Comparison of ENCODE assay signal across 24 cellular contexts in the genomic region with DNA sequence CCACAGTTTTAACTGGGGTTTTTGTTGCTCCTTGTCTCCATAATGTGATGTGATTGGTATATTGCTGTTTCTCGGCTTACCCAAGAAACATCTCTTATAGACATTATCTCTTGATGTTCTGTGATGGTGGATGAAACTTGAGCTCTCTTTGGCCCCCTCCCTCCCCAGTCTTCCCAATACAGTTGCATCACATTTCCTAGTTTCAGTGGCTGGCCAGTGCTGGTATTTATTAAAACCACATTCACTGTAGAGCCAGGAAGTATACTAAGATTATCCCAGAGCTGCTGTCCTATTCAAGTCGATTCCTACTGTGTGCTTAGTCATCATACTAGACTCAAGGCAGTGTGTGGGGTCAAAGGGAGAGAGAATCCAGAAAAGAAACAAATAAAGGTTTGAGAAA.
DNase-seq lines count a peak whose midpoint lies in the region; ATAC-seq and TF ChIP-seq lines count a peak whose summit lies in the region.
"Had no signal": no experiment of that assay in that cellular context is flagged by ENCODE, and none has a peak within 500 bp of the region (broad histone marks: within the 10 kb centered on the region; RNA-seq: fewer than 3 reads in every experiment).

No MANE protein-coding gene starts in this region.

- no peak for TF ChIP-seq EP300 in esophagus muscularis mucosa (IDR thresholded peaks at IDR 0.05)

- no peak for TF ChIP-seq POLR2A in esophagus muscularis mucosa (IDR thresholded peaks at IDR 0.05; ENCODE audit: low read depth)

- intact Hi-C loops in esophagus muscularis mucosa (cut with DNase I), result no loop called here

- H3K27me3 ChIP-seq in AG04450 (ENCODE audit: control insufficient read depth, insufficient read depth, low read length) (no peaks in the 10 kb centered on the region), esophagus muscularis mucosa (no peaks in the 10 kb centered on the region)

- H3K4me1 ChIP-seq in esophagus muscularis mucosa, result peaks cover 0 to 11% (median 6%) of the 10 kb centered on the region in 4 donors
- H3K4me1 ChIP-seq: heart right ventricle, prostate gland, tibial artery had no signal

- H3K27ac ChIP-seq in AG04450 (ENCODE audit: low read depth, low read length) (peak overlapping the region; percentile 71), esophagus muscularis mucosa (replicated peaks in 1 of 4) (peak overlapping the region in 3 of 4 donors; percentile 17 to 39 (median 34))
- H3K27ac ChIP-seq: heart right ventricle, prostate gland, tibial artery had no signal

- 76% methylated on average over 2 of the region's 2 CpGs for WGBS in esophagus muscularis mucosa

- no peak for TF ChIP-seq CTCF in AG04450 (IDR thresholded peaks at IDR 0.05; ENCODE audit: low read depth, low read length)
- no peak for TF ChIP-seq CTCF in esophagus muscularis mucosa (IDR thresholded peaks at IDR 0.05)

- H3K9me3 ChIP-seq in AG04450 (ENCODE audit: control insufficient read depth, insufficient read depth, low read length) (peaks cover 11% of the 10 kb centered on the region), esophagus muscularis mucosa (peaks cover 0 to 24% (median 15%) of the 10 kb centered on the region in 4 donors)
- H3K9me3 ChIP-seq: prostate gland had no signal

- POLR2A ChIA-PET in AG04450 (lab: Yijun Ruan, JAX), result interaction anchor here (0.5 to 1.5 kb wide), 4 partner anchors 53 to 309 kb away, joined by 3 to 7 read pairs (median 6); no protein-coding TSS in a partner anchor

- no peaks in the 10 kb centered on the region for H3K36me3 ChIP-seq in esophagus muscularis mucosa
- H3K36me3 ChIP-seq: heart right ventricle, prostate gland, tibial artery had no signal

- CTCF ChIA-PET in AG04450 (lab: Charles Lee), result interaction anchor here (2.2 kb wide), 1 partner anchor 72 kb away, joined by 8 read pairs; no protein-coding TSS in a partner anchor

- no peak overlapping the region for H3K4me3 ChIP-seq in AG04450 (ENCODE audit: low read depth, low read length)
- H3K4me3 ChIP-seq in esophagus muscularis mucosa, result no peak overlapping the region
- H3K4me3 ChIP-seq: GM23338, heart right ventricle, prostate gland, tibial artery had no signal

- DNase-seq in AG04450 (ENCODE audit: low read depth, low spot score) (peak; percentile 26), M059J (ENCODE audit: low read depth) (peak; percentile 90), esophagus muscularis mucosa (ENCODE audit: extremely low spot score) (no peak), iris pigment epithelial cell (ENCODE audit: low read depth) (peak; percentile 98), iPS-NIHi7 (ENCODE audit: extremely low spot score) (no peak), globus pallidus (ENCODE audit: low spot score) (no peak), HT-29 (ENCODE audit: low spot score) (no peak)
- DNase-seq: 8988T; activated B cell treated with CpG ODN at 0.5 μM for 24 hours; anterior cingulate cortex; caudate nucleus; CD8-positive, alpha-beta T cell; DMS 273 treated with DMSO at 0.1 percent for 48 hours; endodermal cell; heart right ventricle; NCI-H1105 treated with DMSO at 0.1 percent for 48 hours; NCI-H2081; NCI-H2227 treated with DMSO at 0.1 percent for 48 hours; T1000; tibial artery had no signal

- no peak for ATAC-seq in HG03439 (IDR thresholded peaks at IDR 0.05; ENCODE audit: unreplicated experiment)
- ATAC-seq: CD8-positive, alpha-beta T cell; GM23338; heart right ventricle; Panc1 had no signal

Comparison
In these comparisons a context has a peak if more than half of its experiments do, and no peak if none do; other contexts are left out.
1. DNase-seq: peak in AG04450 (single experiment), M059J (single experiment) and iris pigment epithelial cell (single experiment); none in esophagus muscularis mucosa (single experiment), iPS-NIHi7 (single experiment), globus pallidus (single experiment) and HT-29 (single experiment).